8 cellular contexts compared by ENCODE assay signal in the genomic region with DNA sequence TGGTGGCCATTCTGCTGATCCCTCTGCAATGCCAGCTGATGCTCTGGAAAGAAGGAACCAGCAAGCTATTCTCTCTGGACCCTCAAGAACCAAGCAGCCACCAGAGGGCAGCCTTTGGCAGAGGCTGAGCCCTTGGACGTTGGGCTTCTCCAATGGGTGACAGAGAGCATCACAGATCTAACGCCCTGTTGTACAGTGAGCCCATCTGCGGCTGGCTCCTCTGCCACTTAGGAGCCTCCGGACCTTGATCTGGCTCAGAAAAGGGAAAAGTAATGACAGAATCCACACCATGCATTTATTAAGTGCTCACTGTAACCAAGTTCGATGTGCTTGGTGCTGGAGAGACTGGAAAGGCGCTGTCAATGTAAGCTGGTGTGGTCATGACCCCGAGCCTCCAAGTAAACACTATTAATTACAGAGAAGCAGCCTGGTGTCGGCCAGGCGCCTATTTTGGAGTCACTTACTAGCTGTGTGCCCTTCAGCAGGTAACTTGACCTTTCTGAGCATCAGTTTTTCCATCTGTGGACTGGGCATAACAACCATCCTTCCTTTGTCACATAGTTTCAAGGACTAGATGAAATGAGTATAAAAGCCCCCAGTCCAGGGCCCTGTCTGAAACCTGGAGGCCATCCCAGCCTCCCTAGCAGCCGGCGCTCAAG. TPM values are rescaled to one million over a fixed set of nuclear protein-coding genes. Genes with fewer than 3 reads are reported as not detected.
DNase-seq lines count a peak whose midpoint lies in the region; ATAC-seq and TF ChIP-seq lines count a peak whose summit lies in the region.

No MANE protein-coding gene starts in this region.

- H3K4me1 ChIP-seq in CD4-positive, alpha-beta memory T cell (ENCODE audit: insufficient read depth, low read length): peaks cover 25% of the 10 kb centered on the region

- no peak overlapping the region for H3K4me3 Mint-ChIP-seq in CD4-positive, alpha-beta memory T cell
- H3K4me3 Mint-ChIP-seq in activated CD8-positive, alpha-beta T cell treated with anti-CD3 and anti-CD28 coated beads for 36 hours: no peak overlapping the region

- no peak overlapping the region for H3K27ac ChIP-seq in CD4-positive, alpha-beta memory T cell (ENCODE audit: low read depth, low read length)

- DNase-seq in CD4-positive, alpha-beta memory T cell: peak; percentile 73 to 82 (median 77)
- peak in 72 of 76 experiments; percentile 14 to 90 (median 70) for DNase-seq in HUDEP-2 (lab: John Stamatoyannopoulos, UW; ENCODE audit: unreplicated experiment in 76 of 76)
- DNase-seq in NOMO-1 (lab: John Stamatoyannopoulos, UW; ENCODE audit: unreplicated experiment in 2 of 2): peak; percentile 71 to 73
- peak; percentile 92 for DNase-seq in activated CD8-positive, alpha-beta T cell treated with anti-CD3 and anti-CD28 coated beads for 36 hours
- peak; percentile 83 for DNase-seq in effector CD4-positive, alpha-beta T cell
- DNase-seq in lung microvascular endothelial cell (ENCODE audit: low read depth in 2 of 2): peak; percentile 86 to 89
- peak; percentile 51 to 68 for DNase-seq in stimulated activated CD8-positive, alpha-beta memory T cell treated with anti-CD3 and anti-CD28 coated beads, Interleukin-15, amount 100 ng/mL, for 4 hours (ENCODE audit: low read depth in 2 of 2)

- no peak overlapping the region for H3K4me3 ChIP-seq in CD4-positive, alpha-beta memory T cell (ENCODE audit: low read length in 2 of 2)

- H3K27ac Mint-ChIP-seq in CD4-positive, alpha-beta memory T cell: peak overlapping the region in 5 of 7 donors; percentile 54 to 91 (median 70)
- H3K27ac Mint-ChIP-seq in activated CD8-positive, alpha-beta T cell treated with anti-CD3 and anti-CD28 coated beads for 36 hours: peak overlapping the region; percentile 87

- H3K4me1 Mint-ChIP-seq in CD4-positive, alpha-beta memory T cell: peaks cover 20 to 40% (median 32%) of the 10 kb centered on the region in 4 donors
- peaks cover 58% of the 10 kb centered on the region for H3K4me1 Mint-ChIP-seq in activated CD8-positive, alpha-beta T cell treated with anti-CD3 and anti-CD28 coated beads for 36 hours (ENCODE audit: low read depth)

- H3K36me3 ChIP-seq in CD4-positive, alpha-beta memory T cell (ENCODE audit: insufficient read depth, low read length): peaks cover 49% of the 10 kb centered on the region

- intact Hi-C loops in CD4-positive, alpha-beta memory T cell (cut with micrococcal nuclease): loop anchor here (1.0 to 5.0 kb wide), 5 partner anchors 37 to 404 kb away; partner anchors contain the start of gene ECE1
- intact Hi-C loops in activated CD8-positive, alpha-beta T cell treated with anti-CD3 and anti-CD28 coated beads for 36 hours (cut with micrococcal nuclease): loop anchor here (2.0 to 5.0 kb wide), 2 partner anchors 37 to 113 kb away; partner anchors contain the start of gene ECE1

- no peaks in the 10 kb centered on the region for H3K9me3 Mint-ChIP-seq in CD4-positive, alpha-beta memory T cell
- no peaks in the 10 kb centered on the region for H3K9me3 Mint-ChIP-seq in activated CD8-positive, alpha-beta T cell treated with anti-CD3 and anti-CD28 coated beads for 36 hours

- no peaks in the 10 kb centered on the region for H3K27me3 Mint-ChIP-seq in CD4-positive, alpha-beta memory T cell
- no peaks in the 10 kb centered on the region for H3K27me3 Mint-ChIP-seq in activated CD8-positive, alpha-beta T cell treated with anti-CD3 and anti-CD28 coated beads for 36 hours

- TF ChIP-seq CTCF in activated CD8-positive, alpha-beta T cell treated with anti-CD3 and anti-CD28 coated beads for 36 hours (IDR thresholded peaks at IDR 0.05): peak; percentile 85

- no peaks in the 10 kb centered on the region for H3K27me3 ChIP-seq in CD4-positive, alpha-beta memory T cell (ENCODE audit: insufficient read depth, low read length)

- CTCF ChIA-PET in CD4-positive, alpha-beta memory T cell (lab: Charles Lee; ENCODE audit: partially characterized antibody): interaction anchor here (0.6 to 12.2 kb wide), 29 partner anchors 10 to 119 kb away, joined by 3 to 363 read pairs (median 7); no protein-coding TSS in a partner anchor
- CTCF ChIA-PET in activated CD8-positive, alpha-beta T cell treated with anti-CD3 and anti-CD28 coated beads for 36 hours (lab: Charles Lee): interaction anchor here (0.6 to 9.5 kb wide), 29 partner anchors 9 to 182 kb away, joined by 3 to 187 read pairs (median 5); no protein-coding TSS in a partner anchor

- peaks cover 46 to 69% of the 10 kb centered on the region in 2 donors for H3K36me3 Mint-ChIP-seq in CD4-positive, alpha-beta memory T cell
- H3K36me3 Mint-ChIP-seq in activated CD8-positive, alpha-beta T cell treated with anti-CD3 and anti-CD28 coated beads for 36 hours (ENCODE audit: low read depth): peaks cover 73% of the 10 kb centered on the region

- no peaks in the 10 kb centered on the region for H3K9me3 ChIP-seq in CD4-positive, alpha-beta memory T cell (ENCODE audit: control insufficient read depth in 1 of 2, low read length in 2 of 2)

- peak; percentile 45 for ATAC-seq in activated CD8-positive, alpha-beta T cell treated with anti-CD3 and anti-CD28 coated beads for 36 hours
- no peak for ATAC-seq in GM18511 (IDR thresholded peaks at IDR 0.05; ENCODE audit: unreplicated experiment)

- POLR2A ChIA-PET in CD4-positive, alpha-beta memory T cell (lab: Charles Lee; ENCODE audit: partially characterized antibody): interaction anchor here (0.6 to 2.1 kb wide), 13 partner anchors 15 to 469 kb away, joined by 3 to 23 read pairs (median 5); partner anchors contain the start of gene HP1BP3
- POLR2A ChIA-PET in activated CD8-positive, alpha-beta T cell treated with anti-CD3 and anti-CD28 coated beads for 36 hours (lab: Charles Lee): interaction anchor here (1.2 to 1.8 kb wide), 5 partner anchors 8 to 113 kb away, joined by 4 to 11 read pairs (median 5); no protein-coding TSS in a partner anchor

RNA-seq across cellular contexts. Expression of gene ECE1, which starts 34.9 kb away (rescaled TPM):
- 100 to 1,000 TPM in 1 of 2 experiments, 10 to 100 TPM in 1; 86.0 to 104 TPM for total RNA-seq in CD4-positive, alpha-beta memory T cell
- polyA plus RNA-seq in CD4-positive, alpha-beta memory T cell: 10 to 100 TPM; 10.0 to 65.2 TPM
- total RNA-seq in activated CD8-positive, alpha-beta T cell treated with anti-CD3 and anti-CD28 coated beads for 36 hours: 100 to 1,000 TPM; 118 to 127 TPM
- total RNA-seq in lung microvascular endothelial cell: 93.1 and 121 TPM in 2 replicates
